In genomic region chrX:132748909-132749308, GRCh38 we compare ENCODE assay signal across 12 cellular contexts.
DNase-seq lines count a peak whose midpoint lies in the region; ATAC-seq and TF ChIP-seq lines count a peak whose summit lies in the region.
"Had no signal": no experiment of that assay in that cellular context is flagged by ENCODE, and none has a peak within 500 bp of the region (broad histone marks: within the 10 kb centered on the region; RNA-seq: fewer than 3 reads in every experiment).

No MANE protein-coding gene starts in this region.

- no peaks in the 10 kb centered on the region for H3K79me2 ChIP-seq in GM23338 (replicated peaks; ENCODE audit: insufficient read depth)

- H3K4me3 Mint-ChIP-seq in GM23338, result no peak overlapping the region
- H3K4me3 Mint-ChIP-seq: B cell; CD4-positive, alpha-beta T cell had no signal

- H3K9me3 Mint-ChIP-seq in GM23338, result no peaks in the 10 kb centered on the region
- H3K9me3 Mint-ChIP-seq: CD4-positive, alpha-beta T cell had no signal

- H3K27me3 ChIP-seq in GM23338 (ENCODE audit: insufficient read depth) (peaks cover 19% of the 10 kb centered on the region), SJCRH30 (no peaks in the 10 kb centered on the region), psoas muscle (ENCODE audit: insufficient read depth in 3 of 3, low read length in 2 of 3) (no peaks in the 10 kb centered on the region)

- intact Hi-C loops in psoas muscle (cut with DNase I), result loop anchor here (5.0 to 10.0 kb wide), 2 partner anchors 93 to 206 kb away; partner anchors contain the start of gene HS6ST2 (in 1 of the 2)
- intact Hi-C loops in left cardiac atrium (cut with DNase I), result no loop called here

- H3K36me3 ChIP-seq in GM23338 (ENCODE audit: insufficient read depth) (no peaks in the 10 kb centered on the region), SJCRH30 (no peaks in the 10 kb centered on the region), psoas muscle (ENCODE audit: insufficient read depth in 1 of 2, low read depth in 1 of 2) (no peaks in the 10 kb centered on the region)

- no peaks in the 10 kb centered on the region for H4K20me1 ChIP-seq in GM23338 (replicated peaks; ENCODE audit: insufficient read depth)

- no peak overlapping the region for H2AFZ ChIP-seq in GM23338

- ATAC-seq in GM23338 (peak; percentile 74), psoas muscle (peak; percentile 78 to 82 (median 80)), left cardiac atrium (no peak), GM21447 (IDR thresholded peaks at IDR 0.05; ENCODE audit: unreplicated experiment) (no peak)

- H3K27ac Mint-ChIP-seq in GM23338, result no peak overlapping the region
- H3K27ac Mint-ChIP-seq: B cell; CD4-positive, alpha-beta T cell had no signal

- peaks cover 33% of the 10 kb centered on the region for H3K4me1 Mint-ChIP-seq in GM23338
- H3K4me1 Mint-ChIP-seq: B cell had no signal

- H3K9me3 ChIP-seq in SJCRH30 (replicated peaks) (no peaks in the 10 kb centered on the region), psoas muscle (no peaks in the 10 kb centered on the region)

- DNase-seq in GM23338 (ENCODE audit: low spot score) (peak; percentile 15), SJCRH30 (no peak), left kidney (ENCODE audit: low read depth, low spot score) (peak; percentile 39), psoas muscle (no peak), left cardiac atrium (no peak), 8988T (no peak)
- DNase-seq: C1 segment of cervical spinal cord; Calu3; CD4-positive, alpha-beta T cell had no signal

- no peak overlapping the region for H3K4me3 ChIP-seq in GM23338
- H3K4me3 ChIP-seq in SJCRH30, result no peak overlapping the region
- no peak overlapping the region for H3K4me3 ChIP-seq in psoas muscle

- H3K4me2 ChIP-seq in GM23338, result peak overlapping the region; percentile 51; the same call in 1 of the 2 replicates

- H3K9me2 ChIP-seq in GM23338 (ENCODE audit: insufficient read depth), result no peaks in the 10 kb centered on the region

- peaks cover 23% of the 10 kb centered on the region for H3K4me1 ChIP-seq in GM23338 (ENCODE audit: insufficient read depth)
- H3K4me1 ChIP-seq in SJCRH30, result peaks cover 38% of the 10 kb centered on the region
- peaks cover 7% of the 10 kb centered on the region for H3K4me1 ChIP-seq in psoas muscle

- no peaks in the 10 kb centered on the region for H3F3A ChIP-seq in GM23338 (replicated peaks; ENCODE audit: low read depth)

- H3K27ac ChIP-seq in GM23338 (ENCODE audit: low read depth), result no peak overlapping the region
- H3K27ac ChIP-seq in SJCRH30, result peak overlapping the region; percentile 97
- peak overlapping the region; percentile 52 for H3K27ac ChIP-seq in psoas muscle
- H3K27ac ChIP-seq: HL-60 had no signal

- no peaks in the 10 kb centered on the region for H3K36me3 Mint-ChIP-seq in GM23338 (ENCODE audit: low read depth)

- H3K27me3 Mint-ChIP-seq in GM23338 (ENCODE audit: insufficient read depth, low read depth, poor library complexity), result peaks cover 8% of the 10 kb centered on the region
- H3K27me3 Mint-ChIP-seq: CD4-positive, alpha-beta T cell had no signal

- WGBS in psoas muscle, 3 donors, result 28 to 50% (median 36%) methylated on average over 4 of the region's 4 CpGs

- no peak for TF ChIP-seq CTCF in GM23338 (conservative IDR thresholded peaks at IDR 0.05; ENCODE audit: low read depth in 2 of 2)
- TF ChIP-seq CTCF in psoas muscle (IDR thresholded peaks at IDR 0.05), result no peak

TF ChIP-seq in GM23338, 12 proteins besides CTCF, POLR2A, EP300 and RAD21:
- TF ChIP-seq JUNB (IDR thresholded peaks at IDR 0.05; ENCODE audit: unreplicated experiment) (no peak), ZNF462 (CRISPR knock-in tag; IDR thresholded peaks at IDR 0.05) (no peak), ETS1 (IDR thresholded peaks at IDR 0.05) (no peak), STAT1 (IDR thresholded peaks at IDR 0.05; ENCODE audit: unreplicated experiment) (no peak)

Comparison
In these comparisons a context has a peak if more than half of its experiments do, and no peak if none do; other contexts are left out.
1. ATAC-seq: peak in GM23338 (single experiment) and psoas muscle (4 of 4); none in left cardiac atrium (0 of 2) and GM21447 (single experiment).
2. DNase-seq: peak in GM23338 (single experiment) and left kidney (single experiment); none in SJCRH30 (0 of 2), psoas muscle (0 of 2), left cardiac atrium (single experiment) and 8988T (single experiment).
3. intact Hi-C loops: an anchor here in psoas muscle (5.0 to 10.0 kb wide); none called in left cardiac atrium.